Comparison of ENCODE assay signal across 25 cellular contexts in genomic region chr10:120421250-120421649, GRCh38. TPM values are rescaled to one million over a fixed set of nuclear protein-coding genes. Genes with fewer than 3 reads are reported as not detected.
DNase-seq lines count a peak whose midpoint lies in the region; TF ChIP-seq lines count a peak whose summit lies in the region.
"Had no signal": no experiment of that assay in that cellular context is flagged by ENCODE, and none has a peak within 500 bp of the region (broad histone marks: within the 10 kb centered on the region; RNA-seq: fewer than 3 reads in every experiment).

No MANE protein-coding gene starts in this region.

- intact Hi-C loops in spleen (cut with DNase I; ENCODE audit: low total_unique reads): no loop called here

- H2BK120ac ChIP-seq in mesenchymal stem cell (ENCODE audit: low read depth, low read length): no peak overlapping the region

- H3K36me3 ChIP-seq in mesenchymal stem cell (ENCODE audit: control insufficient read depth in 1 of 2, insufficient read depth in 2 of 2, low read depth in 1 of 2, low read length in 2 of 2): no peaks in the 10 kb centered on the region
- H3K36me3 ChIP-seq in spleen: no peaks in the 10 kb centered on the region
- no peaks in the 10 kb centered on the region for H3K36me3 ChIP-seq in SJCRH30

- no peak overlapping the region for H2BK5ac ChIP-seq in mesenchymal stem cell (ENCODE audit: low read depth, low read length, poor library complexity, severe bottlenecking)

- no peak for TF ChIP-seq POLR2A in spleen (IDR thresholded peaks at IDR 0.05)

- H4K91ac ChIP-seq in mesenchymal stem cell (ENCODE audit: low read length): no peak overlapping the region

- in situ Hi-C loops in Caki2 (cut with HindIII; ENCODE audit: low pct_unique_long_range_greater_than_20kb, low sequenced_read_pairs) (no loop called here), astrocyte of the spinal cord (cut with HindIII; ENCODE audit: low sequenced_read_pairs) (no loop called here)

- no peak overlapping the region for H3K4ac ChIP-seq in mesenchymal stem cell (ENCODE audit: low read depth in 1 of 2, low read length in 2 of 2)

- TF ChIP-seq CTCF in astrocyte of the spinal cord (IDR thresholded peaks at IDR 0.05; ENCODE audit: low read depth, low read length) (no peak), spleen (IDR thresholded peaks at IDR 0.05 in 8 of 11, conservative IDR thresholded peaks at IDR 0.05 in 3 of 11) (no peak)

- H3K23ac ChIP-seq in mesenchymal stem cell (ENCODE audit: low read length in 2 of 2): no peak overlapping the region

- no peak overlapping the region for H4K8ac ChIP-seq in mesenchymal stem cell (ENCODE audit: low read length)

- H3K4me3 ChIP-seq in astrocyte of the spinal cord (ENCODE audit: low read depth, low read length): no peak overlapping the region
- no peak overlapping the region for H3K4me3 ChIP-seq in mesenchymal stem cell (ENCODE audit: insufficient read depth in 1 of 2, low read depth in 1 of 2, low read length in 2 of 2)
- H3K4me3 ChIP-seq in spleen: no peak overlapping the region
- H3K4me3 ChIP-seq in SJCRH30: no peak overlapping the region
- H3K4me3 ChIP-seq: GM12878 had no signal

- no peak overlapping the region for H2BK15ac ChIP-seq in mesenchymal stem cell (ENCODE audit: low read depth, poor library complexity, severe bottlenecking)

- WGBS in mesenchymal stem cell: 58% methylated on average over 2 of the region's 2 CpGs
- WGBS in spleen, 5 donors: 19 to 63% (median 55%) methylated on average over 2 of the region's 2 CpGs

- H3K79me1 ChIP-seq in mesenchymal stem cell (replicated peaks; ENCODE audit: low read length, poor library complexity, severe bottlenecking): no peaks in the 10 kb centered on the region

- DNase-seq in Caki2 (ENCODE audit: low read depth): peak; percentile 23
- peak; percentile 29 for DNase-seq in EH (ENCODE audit: low read depth)
- DNase-seq in astrocyte of the spinal cord (ENCODE audit: low read depth, low spot score): peak; percentile 37
- peak; percentile 33 for DNase-seq in mesenchymal stem cell
- no peak for DNase-seq in spleen
- no peak for DNase-seq in SJCRH30
- DNase-seq in caudate nucleus (lab: John Stamatoyannopoulos, UW): no peak
- DNase-seq: C1 segment of cervical spinal cord; CD4-positive, alpha-beta memory T cell; COR-L47; NCI-H1092; NCI-H1417 treated with DMSO at 0.1 percent for 48 hours; NCI-H1694 treated with DMSO at 0.1 percent for 48 hours; NCI-H2081; NCI-H2171 treated with DMSO at 0.1 percent for 48 hours; NCI-H446 treated with DMSO at 0.1 percent for 48 hours; NCI-H526 treated with DMSO at 0.1 percent for 48 hours; SHP77 had no signal

- H3K27me3 ChIP-seq in mesenchymal stem cell (ENCODE audit: control insufficient read depth in 1 of 2, insufficient read depth in 1 of 2, low read length in 2 of 2): peaks cover 0 to 3% of the 10 kb centered on the region in 2 experiments
- H3K27me3 ChIP-seq in spleen (replicated peaks in 1 of 7): peaks cover 0 to 6% (median 0%) of the 10 kb centered on the region in 7 donors
- peaks cover 6% of the 10 kb centered on the region; the same call in 1 of the 2 replicates for H3K27me3 ChIP-seq in SJCRH30

- H3K4me1 ChIP-seq in mesenchymal stem cell (ENCODE audit: control insufficient read depth, insufficient read depth, low read depth, low read length) (peaks cover 2% of the 10 kb centered on the region), spleen (no peaks in the 10 kb centered on the region), SJCRH30 (no peaks in the 10 kb centered on the region)

- H3K9ac ChIP-seq in mesenchymal stem cell (ENCODE audit: low read length): no peak overlapping the region

- H3K18ac ChIP-seq in mesenchymal stem cell (ENCODE audit: low read depth in 1 of 2, low read length in 2 of 2): no peak overlapping the region

- no peak overlapping the region for H3K4me2 ChIP-seq in mesenchymal stem cell (ENCODE audit: low read length, poor library complexity, severe bottlenecking)

- no peak overlapping the region for H2AK5ac ChIP-seq in mesenchymal stem cell (ENCODE audit: low read length, severe bottlenecking)

- H3K27ac ChIP-seq in mesenchymal stem cell (ENCODE audit: low read length, poor library complexity, severe bottlenecking): no peak overlapping the region
- H3K27ac ChIP-seq in spleen: no peak overlapping the region
- no peak overlapping the region for H3K27ac ChIP-seq in SJCRH30
- H3K27ac ChIP-seq in caudate nucleus (ENCODE audit: low read depth, low read length): no peak overlapping the region
- H3K27ac ChIP-seq: RWPE1 had no signal

- H3K9me3 ChIP-seq in mesenchymal stem cell (ENCODE audit: control insufficient read depth, low read length) (no peaks in the 10 kb centered on the region), spleen (no peaks in the 10 kb centered on the region), SJCRH30 (replicated peaks) (no peaks in the 10 kb centered on the region)

- H3K14ac ChIP-seq in mesenchymal stem cell (ENCODE audit: low read length in 2 of 2): no peak overlapping the region

- H2BK12ac ChIP-seq in mesenchymal stem cell (ENCODE audit: low read length in 2 of 2): no peak overlapping the region

- no peak overlapping the region for H2AFZ ChIP-seq in mesenchymal stem cell (ENCODE audit: low read depth, low read length)

RNA-seq across cellular contexts. Expression of gene PLPP4, which starts 35.8 kb away (rescaled TPM):
- total RNA-seq in Caki2 (2014; rRNA removed; shearing (Covaris generic); ENCODE audit: low replicate concordance): 6.8 and 6.9 TPM in 2 replicates
- polyA plus RNA-seq in mesenchymal stem cell (2013, experiment 1 of 2): 10.2 TPM
- polyA plus RNA-seq in mesenchymal stem cell (2013, experiment 2 of 2): 10.0 TPM
- not detected for total RNA-seq in spleen
- polyA plus RNA-seq in spleen: not detected
- 0.12 TPM in 1 of 2 replicates, not detected in the other for total RNA-seq in SJCRH30 (2014; rRNA removed; shearing (Covaris generic))
- total RNA-seq: A673; CD4-positive, alpha-beta memory T cell; G401; H1; T-helper 1 cell treated with Interleukin-12 subunit alpha and Interleukin-12 subunit beta and Interleukin-4 antibody, amounts not matched to agents 30 ng/mL and 1 ng/mL, for 36 hours had no signal
- polyA plus RNA-seq: CD4-positive, alpha-beta memory T cell; IgD-negative memory B cell had no signal

Comparison
In these comparisons a context has a peak if more than half of its experiments do, and no peak if none do; other contexts are left out.
1. DNase-seq: peak in Caki2 (single experiment), EH (single experiment), astrocyte of the spinal cord (single experiment) and mesenchymal stem cell (single experiment); none in spleen (single experiment), SJCRH30 (0 of 2) and caudate nucleus (0 of 61).